In the genomic region with DNA sequence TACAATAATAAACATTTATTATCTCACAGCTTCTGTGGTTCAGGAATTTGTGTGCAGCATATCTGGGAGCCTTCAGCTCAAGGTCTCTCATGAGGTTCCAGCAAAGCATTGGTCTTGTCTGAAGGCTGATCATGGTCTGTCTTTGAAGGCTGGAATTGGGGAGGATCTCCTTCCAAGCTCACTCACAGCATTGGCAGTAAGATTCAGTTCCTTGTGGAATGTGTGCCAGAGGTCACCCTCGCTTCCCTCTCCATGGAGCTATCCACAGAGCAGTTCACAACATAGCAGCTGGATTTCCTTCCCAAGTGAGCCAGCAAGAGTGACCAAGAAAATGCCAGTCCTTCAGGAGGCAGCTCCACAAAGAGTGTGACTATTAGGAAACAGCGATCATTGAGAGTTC, we compare ENCODE assay signal across 30 cellular contexts.
"Had no signal": no experiment of that assay in that cellular context is flagged by ENCODE, and none has a peak within 500 bp of the region (broad histone marks: within the 10 kb centered on the region; RNA-seq: fewer than 3 reads in every experiment).

No MANE protein-coding gene starts in this region.

- H3K9me3 ChIP-seq: adrenal gland, ascending aorta, breast epithelium, colonic mucosa, esophagus squamous epithelium, gastroesophageal sphincter had no signal

- H3K27ac ChIP-seq: adrenal gland, ascending aorta, breast epithelium, cardiac muscle cell, colonic mucosa, epithelial cell of prostate, esophagus squamous epithelium, gastroesophageal sphincter had no signal

- H3K4me1 ChIP-seq: adrenal gland, ascending aorta, breast epithelium, colonic mucosa, gastroesophageal sphincter had no signal

- H3K36me3 ChIP-seq: adrenal gland, ascending aorta, breast epithelium, cardiac muscle cell, colonic mucosa, esophagus squamous epithelium, gastroesophageal sphincter had no signal

- FAIRE-seq: endometrium, endothelial cell of umbilical vein had no signal

- ATAC-seq: activated CD4-positive, alpha-beta T cell treated with anti-CD3 and anti-CD28 coated beads for 36 hours; activated CD8-positive, alpha-beta memory T cell treated with anti-CD3 and anti-CD28 coated beads, Interleukin-2, amount 10 ng/mL, durations not matched to agents 7 days and 5 days; activated CD8-positive, alpha-beta T cell treated with anti-CD3 and anti-CD28 coated beads, Interleukin-2, amount 10 ng/mL, durations not matched to agents 7 days and 5 days; activated naive CD8-positive, alpha-beta T cell treated with anti-CD3 and anti-CD28 coated beads, Interleukin-2, amount 50 U/mL, for 24 hours; activated T-cell treated with anti-CD3 and anti-CD28 coated beads, Interleukin-2, amount 50 U/mL, for 72 hours; gastroesophageal sphincter; T-helper 17 cell had no signal

- H3K4me3 ChIP-seq: adrenal gland, ascending aorta, breast epithelium, cardiac muscle cell, colonic mucosa, esophagus squamous epithelium, gastroesophageal sphincter had no signal

- H3K27me3 ChIP-seq: adrenal gland, ascending aorta, breast epithelium, cardiac muscle cell, colonic mucosa, esophagus squamous epithelium, gastroesophageal sphincter had no signal

- DNase-seq: activated CD4-positive, alpha-beta memory T cell treated with anti-CD3 and anti-CD28 coated beads for 36 hours; activated CD4-positive, alpha-beta T cell treated with anti-CD3 and anti-CD28 coated beads for 36 hours; activated CD4-positive, alpha-beta T cell treated with anti-CD3 and anti-CD28 coated beads, Interleukin-2, amount 10 ng/mL, durations not matched to agents 24 days and 14 days; activated CD4-positive, CD25-positive, alpha-beta regulatory T cell; activated CD4-positive, CD25-positive, alpha-beta regulatory T cell treated with anti-CD3 and anti-CD28 coated beads, Interleukin-2, amount 50 U/mL, for 72 hours; activated CD8-positive, alpha-beta memory T cell treated with anti-CD3 and anti-CD28 coated beads, Interleukin-2, amount 10 ng/mL, durations not matched to agents 7 days and 5 days; activated CD8-positive, alpha-beta memory T cell treated with anti-CD3 and anti-CD28 coated beads, Interleukin-2, amount 50 U/mL, for 4 hours; activated CD8-positive, alpha-beta T cell treated with anti-CD3 and anti-CD28 coated beads, Interleukin-2, amount 10 ng/mL, durations not matched to agents 7 days and 5 days; activated naive CD4-positive, alpha-beta T cell treated with anti-CD3 and anti-CD28 coated beads for 36 hours; activated naive CD8-positive, alpha-beta T cell treated with anti-CD3 and anti-CD28 coated beads for 36 hours; activated naive CD8-positive, alpha-beta T cell treated with anti-CD3 and anti-CD28 coated beads, Interleukin-2, amount 50 U/mL, for 24 hours; activated T-cell treated with anti-CD3 and anti-CD28 coated beads, Interleukin-2, amount 50 U/mL, for 24 hours; activated T-cell treated with anti-CD3 and anti-CD28 coated beads, Interleukin-2, amount 50 U/mL, for 72 hours; adrenal gland; central memory CD4-positive, alpha-beta T cell; cerebellar nuclear complex; colonic mucosa; effector CD8-positive, alpha-beta T cell; esophagus squamous epithelium; foreskin melanocyte; T-helper 1 cell; T-helper 17 cell; T1000 had no signal
